Comparison of ENCODE assay signal across 8 cellular contexts in the genomic region with DNA sequence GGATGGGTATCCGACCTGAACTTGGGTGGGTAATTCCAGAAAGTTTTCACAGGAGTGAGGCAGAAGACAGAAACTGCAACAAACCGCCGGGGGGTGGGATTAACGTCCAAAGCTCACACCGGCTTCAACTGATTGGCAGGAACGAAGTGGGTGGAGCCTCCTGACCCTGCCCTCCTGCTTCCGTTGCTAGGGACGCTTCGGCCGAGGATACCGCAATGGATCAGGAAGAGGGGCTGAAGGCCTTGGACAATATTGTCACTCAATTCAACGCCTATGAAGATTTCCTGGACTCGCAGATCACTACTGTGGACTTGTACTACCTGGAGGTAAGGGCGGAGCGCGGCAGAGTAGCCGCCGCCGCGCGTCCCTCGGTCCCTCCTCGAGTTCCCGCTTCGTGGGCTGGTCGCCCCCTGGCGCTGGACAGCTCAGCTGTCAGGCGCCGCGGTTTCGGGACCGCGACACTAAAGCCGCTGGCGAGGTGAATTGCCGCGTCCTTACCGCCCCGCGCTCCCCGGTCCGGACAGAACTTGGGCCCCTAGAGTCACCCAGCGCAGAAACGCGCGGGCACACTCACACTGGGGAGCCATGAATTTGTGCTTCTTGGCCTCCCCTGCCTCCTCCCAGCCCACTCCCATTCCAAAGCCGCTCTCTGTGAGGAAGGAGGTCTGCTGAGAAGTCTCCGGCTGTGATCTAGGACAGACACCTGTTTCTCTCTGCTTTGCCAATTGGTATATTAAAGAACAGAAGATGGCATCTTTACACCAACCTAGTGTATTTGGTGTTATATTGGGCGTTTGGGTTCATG. TPM values are rescaled to one million over a fixed set of nuclear protein-coding genes. Genes with fewer than 3 reads are reported as not detected.
DNase-seq lines count a peak whose midpoint lies in the region; ATAC-seq and TF ChIP-seq lines count a peak whose summit lies in the region.

A gene (plus strand): TSS at position 177 of the 805 bp plus-strand sequence.

- TF ChIP-seq POLR2A in Peyer's patch (IDR thresholded peaks at IDR 0.05) = no peak
- TF ChIP-seq POLR2A in thyroid gland (IDR thresholded peaks at IDR 0.05) = peak in 1 of 2 donors; percentile 13

- intact Hi-C loops in thyroid gland (cut with DNase I) = no loop called here

- H3K27me3 ChIP-seq in HUES48 (ENCODE audit: control insufficient read depth, insufficient read depth, low read length) (peaks cover 12% of the 10 kb centered on the region), Peyer's patch (no peaks in the 10 kb centered on the region), thyroid gland (no peaks in the 10 kb centered on the region)

- no peak within 1 kb of the TSS for H3K9ac ChIP-seq in HUES48 (ENCODE audit: low read depth, low read length)

- 0 to 1% methylated on average over 15 to 44 of the region's 49 CpGs for WGBS in thyroid gland, 2 donors

- peak within 1 kb of the TSS; percentile 68 for H3K4me3 ChIP-seq in HUES48 (ENCODE audit: low read depth, low read length)
- H3K4me3 ChIP-seq in Peyer's patch = peak within 1 kb of the TSS; percentile 40 to 69 (median 52)
- H3K4me3 ChIP-seq in thyroid gland (replicated peaks in 1 of 3) = peak within 1 kb of the TSS; percentile 16 to 79 (median 40)

- TF ChIP-seq CTCF in Peyer's patch (IDR thresholded peaks at IDR 0.05) = peak in 4 of 6 experiments; percentile 11 to 38 (median 34)
- peak in 5 of 6 experiments; percentile 10 to 67 (median 53) for TF ChIP-seq CTCF in thyroid gland (IDR thresholded peaks at IDR 0.05)

- no peaks in the 10 kb centered on the region for H3K36me3 ChIP-seq in HUES48 (ENCODE audit: control insufficient read depth, insufficient read depth, low read length)
- no peaks in the 10 kb centered on the region for H3K36me3 ChIP-seq in Peyer's patch
- no peaks in the 10 kb centered on the region for H3K36me3 ChIP-seq in thyroid gland

- DNase-seq in DMS 273 (lab: John Stamatoyannopoulos, UW; ENCODE audit: unreplicated experiment) = peak; percentile 94
- DNase-seq in Peyer's patch = peak; percentile 37 to 88 (median 83)
- peak; percentile 29 for DNase-seq in activated naive CD4-positive, alpha-beta T cell treated with Interleukin-2 at 50 U/mL for 16 hours
- DNase-seq in glomerular endothelial cell (ENCODE audit: extremely low read depth, low read depth, low spot score) = peak; percentile 55
- DNase-seq in occipital lobe (lab: John Stamatoyannopoulos, UW) = peak; percentile 8
- peak; percentile 91 to 93 for DNase-seq in thyroid gland

- H3K27ac ChIP-seq in HUES48 (ENCODE audit: low read depth, low read length) (no peak within 1 kb of the TSS), Peyer's patch (no peak within 1 kb of the TSS), thyroid gland (no peak within 1 kb of the TSS)

- no peaks in the 10 kb centered on the region for H3K9me3 ChIP-seq in HUES48 (ENCODE audit: control insufficient read depth, insufficient read depth, low read length)
- H3K9me3 ChIP-seq in Peyer's patch = no peaks in the 10 kb centered on the region
- H3K9me3 ChIP-seq in thyroid gland = no peaks in the 10 kb centered on the region

- peak; percentile 98 for ATAC-seq in GM21526 (IDR thresholded peaks at IDR 0.05; ENCODE audit: low FRiP score, unreplicated experiment)

- no peaks in the 10 kb centered on the region for H3K4me1 ChIP-seq in HUES48 (ENCODE audit: control insufficient read depth, insufficient read depth, low read length)
- no peaks in the 10 kb centered on the region for H3K4me1 ChIP-seq in Peyer's patch
- H3K4me1 ChIP-seq in thyroid gland = no peaks in the 10 kb centered on the region

RNA-seq across cellular contexts. Expression of the gene that starts here (rescaled TPM):
- total RNA-seq in Peyer's patch (not detected), glomerular endothelial cell (not detected in 2 replicates), occipital lobe (1.1 TPM), thyroid gland (1 to 10 TPM in 3 of 4 donors, not detected in 1; 1.3 to 2.8 (median 2.7) TPM)

Comparison
In these comparisons a context has a peak if more than half of its experiments do, and no peak if none do; other contexts are left out.
1. Peak in DNase-seq and H3K4me3 ChIP-seq in Peyer's patch; RNA of the gene not detected or under 1 TPM.
2. Peak in DNase-seq in glomerular endothelial cell; RNA of the gene not detected or under 1 TPM.
3. DNase-seq: peak in every context shown above with its lines; median percentile 94 in DMS 273; 92 in thyroid gland; 83 in Peyer's patch; 55 in glomerular endothelial cell; 29 in activated naive CD4-positive, alpha-beta T cell treated with Interleukin-2 at 50 U/mL for 16 hours; 8 in occipital lobe.